8 cellular contexts compared by ENCODE assay signal in genomic region chr19:5891938-5892771, GRCh38. TPM values are rescaled to one million over a fixed set of nuclear protein-coding genes. Genes with fewer than 3 reads are reported as not detected.
DNase-seq lines count a peak whose midpoint lies in the region; ATAC-seq and TF ChIP-seq lines count a peak whose summit lies in the region.

No MANE protein-coding gene starts in this region.

- no peak overlapping the region for H3K27ac Mint-ChIP-seq in CD14-positive monocyte
- no peak overlapping the region for H3K27ac Mint-ChIP-seq in activated CD8-positive, alpha-beta memory T cell treated with anti-CD3 and anti-CD28 coated beads, Interleukin-2, amount 10 ng/mL, durations not matched to agents 7 days and 5 days
- H3K27ac Mint-ChIP-seq in stimulated activated effector memory CD8-positive, alpha-beta T cell treated with anti-CD3 and anti-CD28 coated beads, Interleukin-12 subunit alpha, Interleukin-12 subunit beta, amount 100 ng/mL, for 72 hours = no peak overlapping the region
- no peak overlapping the region for H3K27ac Mint-ChIP-seq in activated T-helper 1 cell treated with anti-CD3 and anti-CD28 coated beads, Interleukin-12 subunit alpha, Interleukin-12 subunit beta, Interleukin-2, Interleukin-4 antibody, amounts not matched to agents 30 ng/mL and 10 ng/mL and 1 ng/mL, durations not matched to agents 14 hours and 24 hours and 36 hours

- CTCF ChIA-PET in activated CD8-positive, alpha-beta memory T cell treated with anti-CD3 and anti-CD28 coated beads, Interleukin-2, amount 10 ng/mL, durations not matched to agents 7 days and 5 days (lab: Charles Lee) = interaction anchor here (0.9 to 3.1 kb wide), 4 partner anchors 24 to 130 kb away, joined by 3 to 19 read pairs (median 3); partner anchors contain the start of genes FUT6 and NRTN

- TF ChIP-seq CTCF in CD14-positive monocyte (IDR thresholded peaks at IDR 0.05) = peak; percentile 63

- DNase-seq in CD14-positive monocyte (ENCODE audit: low spot score) (no peak), H7 (peak; percentile 91), left ventricle myocardium superior (peak; percentile 72)
- no peak for DNase-seq in activated CD8-positive, alpha-beta memory T cell treated with anti-CD3 and anti-CD28 coated beads, Interleukin-2, amount 10 ng/mL, durations not matched to agents 7 days and 5 days
- no peak for DNase-seq in stimulated activated effector memory CD8-positive, alpha-beta T cell treated with anti-CD3 and anti-CD28 coated beads, Interleukin-12 subunit alpha, Interleukin-12 subunit beta, amount 100 ng/mL, for 72 hours (ENCODE audit: low spot score in 2 of 2)
- no peak for DNase-seq in activated T-helper 1 cell treated with anti-CD3 and anti-CD28 coated beads, Interleukin-12 subunit alpha, Interleukin-12 subunit beta, Interleukin-2, Interleukin-4 antibody, amounts not matched to agents 30 ng/mL and 10 ng/mL and 1 ng/mL, durations not matched to agents 14 hours and 24 hours and 36 hours (ENCODE audit: low spot score)

- H3K36me3 ChIP-seq in H7 (replicated peaks; ENCODE audit: control insufficient read depth, insufficient read depth, low read length) = peaks cover 2% of the 10 kb centered on the region

- H3K27me3 ChIP-seq in H7 (ENCODE audit: control insufficient read depth, insufficient read depth, low read length) = no peaks in the 10 kb centered on the region; the same call in 1 of the 2 replicates

- peaks cover 18 to 27% of the 10 kb centered on the region in 2 donors for H3K36me3 Mint-ChIP-seq in CD14-positive monocyte
- no peaks in the 10 kb centered on the region for H3K36me3 Mint-ChIP-seq in activated CD8-positive, alpha-beta memory T cell treated with anti-CD3 and anti-CD28 coated beads, Interleukin-2, amount 10 ng/mL, durations not matched to agents 7 days and 5 days
- H3K36me3 Mint-ChIP-seq in stimulated activated effector memory CD8-positive, alpha-beta T cell treated with anti-CD3 and anti-CD28 coated beads, Interleukin-12 subunit alpha, Interleukin-12 subunit beta, amount 100 ng/mL, for 72 hours = peaks cover 27% of the 10 kb centered on the region
- H3K36me3 Mint-ChIP-seq in activated T-helper 1 cell treated with anti-CD3 and anti-CD28 coated beads, Interleukin-12 subunit alpha, Interleukin-12 subunit beta, Interleukin-2, Interleukin-4 antibody, amounts not matched to agents 30 ng/mL and 10 ng/mL and 1 ng/mL, durations not matched to agents 14 hours and 24 hours and 36 hours (ENCODE audit: low read depth) = peaks cover 3% of the 10 kb centered on the region

- peaks cover 22 to 41% (median 24%) of the 10 kb centered on the region in 3 donors for H3K27me3 Mint-ChIP-seq in CD14-positive monocyte (ENCODE audit: low read depth in 3 of 3)
- peaks cover 3% of the 10 kb centered on the region for H3K27me3 Mint-ChIP-seq in activated CD8-positive, alpha-beta memory T cell treated with anti-CD3 and anti-CD28 coated beads, Interleukin-2, amount 10 ng/mL, durations not matched to agents 7 days and 5 days
- peaks cover 2% of the 10 kb centered on the region for H3K27me3 Mint-ChIP-seq in activated T-helper 1 cell treated with anti-CD3 and anti-CD28 coated beads, Interleukin-12 subunit alpha, Interleukin-12 subunit beta, Interleukin-2, Interleukin-4 antibody, amounts not matched to agents 30 ng/mL and 10 ng/mL and 1 ng/mL, durations not matched to agents 14 hours and 24 hours and 36 hours (ENCODE audit: insufficient read depth)

- ATAC-seq in activated CD8-positive, alpha-beta memory T cell treated with anti-CD3 and anti-CD28 coated beads, Interleukin-2, amount 10 ng/mL, durations not matched to agents 7 days and 5 days = peak; percentile 60
- ATAC-seq in left ventricle myocardium superior (peak; percentile 47), HG03442 (IDR thresholded peaks at IDR 0.05; ENCODE audit: unreplicated experiment) (no peak), HG02840 (IDR thresholded peaks at IDR 0.05; ENCODE audit: low FRiP score, unreplicated experiment) (no peak)
- ATAC-seq in stimulated activated effector memory CD8-positive, alpha-beta T cell treated with anti-CD3 and anti-CD28 coated beads, Interleukin-12 subunit alpha, Interleukin-12 subunit beta, amount 100 ng/mL, for 72 hours = peak; percentile 45

- intact Hi-C loops in CD14-positive monocyte (cut with micrococcal nuclease) (loop anchor here in 1 of 2 donors (5.0 kb wide), 1 partner anchor 85 kb away; the partner anchor contains the start of gene NRTN), left ventricle myocardium superior (cut with micrococcal nuclease) (no loop called here)
- intact Hi-C loops in activated T-helper 1 cell treated with anti-CD3 and anti-CD28 coated beads, Interleukin-12 subunit alpha, Interleukin-12 subunit beta, Interleukin-2, Interleukin-4 antibody, amounts not matched to agents 30 ng/mL and 10 ng/mL and 1 ng/mL, durations not matched to agents 14 hours and 24 hours and 36 hours (cut with micrococcal nuclease) = no loop called here

- peaks cover 0 to 2% (median 0%) of the 10 kb centered on the region in 7 donors for H3K9me3 Mint-ChIP-seq in CD14-positive monocyte
- no peaks in the 10 kb centered on the region for H3K9me3 Mint-ChIP-seq in activated CD8-positive, alpha-beta memory T cell treated with anti-CD3 and anti-CD28 coated beads, Interleukin-2, amount 10 ng/mL, durations not matched to agents 7 days and 5 days (ENCODE audit: low read depth)
- H3K9me3 Mint-ChIP-seq in stimulated activated effector memory CD8-positive, alpha-beta T cell treated with anti-CD3 and anti-CD28 coated beads, Interleukin-12 subunit alpha, Interleukin-12 subunit beta, amount 100 ng/mL, for 72 hours = no peaks in the 10 kb centered on the region
- H3K9me3 Mint-ChIP-seq in activated T-helper 1 cell treated with anti-CD3 and anti-CD28 coated beads, Interleukin-12 subunit alpha, Interleukin-12 subunit beta, Interleukin-2, Interleukin-4 antibody, amounts not matched to agents 30 ng/mL and 10 ng/mL and 1 ng/mL, durations not matched to agents 14 hours and 24 hours and 36 hours = no peaks in the 10 kb centered on the region

- no peak overlapping the region for H3K4me3 ChIP-seq in H7 (ENCODE audit: insufficient read depth, low read depth, low read length)

- H3K4me3 Mint-ChIP-seq in CD14-positive monocyte = peak overlapping the region in 1 of 2 donors; percentile 42
- no peak overlapping the region for H3K4me3 Mint-ChIP-seq in activated CD8-positive, alpha-beta memory T cell treated with anti-CD3 and anti-CD28 coated beads, Interleukin-2, amount 10 ng/mL, durations not matched to agents 7 days and 5 days
- H3K4me3 Mint-ChIP-seq in stimulated activated effector memory CD8-positive, alpha-beta T cell treated with anti-CD3 and anti-CD28 coated beads, Interleukin-12 subunit alpha, Interleukin-12 subunit beta, amount 100 ng/mL, for 72 hours = no peak overlapping the region
- no peak overlapping the region for H3K4me3 Mint-ChIP-seq in activated T-helper 1 cell treated with anti-CD3 and anti-CD28 coated beads, Interleukin-12 subunit alpha, Interleukin-12 subunit beta, Interleukin-2, Interleukin-4 antibody, amounts not matched to agents 30 ng/mL and 10 ng/mL and 1 ng/mL, durations not matched to agents 14 hours and 24 hours and 36 hours

- no peaks in the 10 kb centered on the region for H3K4me1 Mint-ChIP-seq in CD14-positive monocyte
- H3K4me1 Mint-ChIP-seq in activated CD8-positive, alpha-beta memory T cell treated with anti-CD3 and anti-CD28 coated beads, Interleukin-2, amount 10 ng/mL, durations not matched to agents 7 days and 5 days = no peaks in the 10 kb centered on the region
- peaks cover 12% of the 10 kb centered on the region for H3K4me1 Mint-ChIP-seq in stimulated activated effector memory CD8-positive, alpha-beta T cell treated with anti-CD3 and anti-CD28 coated beads, Interleukin-12 subunit alpha, Interleukin-12 subunit beta, amount 100 ng/mL, for 72 hours
- no peaks in the 10 kb centered on the region for H3K4me1 Mint-ChIP-seq in activated T-helper 1 cell treated with anti-CD3 and anti-CD28 coated beads, Interleukin-12 subunit alpha, Interleukin-12 subunit beta, Interleukin-2, Interleukin-4 antibody, amounts not matched to agents 30 ng/mL and 10 ng/mL and 1 ng/mL, durations not matched to agents 14 hours and 24 hours and 36 hours (ENCODE audit: low read depth)

RNA-seq across cellular contexts. Expression of gene NDUFA11, which starts 11.4 kb away (rescaled TPM):
- polyA plus RNA-seq in CD14-positive monocyte = 100 to 1,000 TPM; 396 to 552 TPM
- 181 and 244 TPM in 2 replicates for total RNA-seq in H7 (2014; rRNA removed; shearing (Covaris generic))
- 100 to 1,000 TPM; 214 to 217 TPM for total RNA-seq in activated CD8-positive, alpha-beta memory T cell treated with anti-CD3 and anti-CD28 coated beads, Interleukin-2, amount 10 ng/mL, durations not matched to agents 7 days and 5 days
- total RNA-seq in left ventricle myocardium superior = 558 TPM
- total RNA-seq in activated T-helper 1 cell treated with anti-CD3 and anti-CD28 coated beads, Interleukin-12 subunit alpha, Interleukin-12 subunit beta, Interleukin-2, Interleukin-4 antibody, amounts not matched to agents 30 ng/mL and 10 ng/mL and 1 ng/mL, durations not matched to agents 14 hours and 24 hours and 36 hours = 230 and 243 TPM in 2 replicates

RNA-seq across cellular contexts. Expression of gene VMAC, which starts 12.5 kb away (rescaled TPM):
- polyA plus RNA-seq in CD14-positive monocyte = 1 to 10 TPM; 3.1 to 4.3 TPM
- 2.1 and 3.5 TPM in 2 replicates for total RNA-seq in H7 (2014; rRNA removed; shearing (Covaris generic))
- total RNA-seq in activated CD8-positive, alpha-beta memory T cell treated with anti-CD3 and anti-CD28 coated beads, Interleukin-2, amount 10 ng/mL, durations not matched to agents 7 days and 5 days = 1 to 10 TPM; 5.1 to 7.0 TPM
- 2.2 TPM for total RNA-seq in left ventricle myocardium superior
- 3.5 and 4.2 TPM in 2 replicates for total RNA-seq in activated T-helper 1 cell treated with anti-CD3 and anti-CD28 coated beads, Interleukin-12 subunit alpha, Interleukin-12 subunit beta, Interleukin-2, Interleukin-4 antibody, amounts not matched to agents 30 ng/mL and 10 ng/mL and 1 ng/mL, durations not matched to agents 14 hours and 24 hours and 36 hours

RNA-seq across cellular contexts. Expression of gene FUT5, which starts 21.8 kb away (rescaled TPM):
- not detected for polyA plus RNA-seq in CD14-positive monocyte
- total RNA-seq in H7 (2014; rRNA removed; shearing (Covaris generic)) = 0.18 TPM in 1 of 2 replicates, not detected in the other
- not detected for total RNA-seq in activated CD8-positive, alpha-beta memory T cell treated with anti-CD3 and anti-CD28 coated beads, Interleukin-2, amount 10 ng/mL, durations not matched to agents 7 days and 5 days
- not detected for total RNA-seq in left ventricle myocardium superior
- total RNA-seq in activated T-helper 1 cell treated with anti-CD3 and anti-CD28 coated beads, Interleukin-12 subunit alpha, Interleukin-12 subunit beta, Interleukin-2, Interleukin-4 antibody, amounts not matched to agents 30 ng/mL and 10 ng/mL and 1 ng/mL, durations not matched to agents 14 hours and 24 hours and 36 hours = not detected in 2 replicates

RNA-seq across cellular contexts. Expression of gene CAPS, which starts 21.9 kb away (rescaled TPM):
- polyA plus RNA-seq in CD14-positive monocyte = under 1 TPM; 0.34 to 0.72 TPM
- 2.2 and 2.7 TPM in 2 replicates for total RNA-seq in H7 (2014; rRNA removed; shearing (Covaris generic))
- 10 to 100 TPM in 1 of 2 experiments, 1 to 10 TPM in 1; 7.3 to 11.7 TPM for total RNA-seq in activated CD8-positive, alpha-beta memory T cell treated with anti-CD3 and anti-CD28 coated beads, Interleukin-2, amount 10 ng/mL, durations not matched to agents 7 days and 5 days
- 4.1 TPM for total RNA-seq in left ventricle myocardium superior
- total RNA-seq in activated T-helper 1 cell treated with anti-CD3 and anti-CD28 coated beads, Interleukin-12 subunit alpha, Interleukin-12 subunit beta, Interleukin-2, Interleukin-4 antibody, amounts not matched to agents 30 ng/mL and 10 ng/mL and 1 ng/mL, durations not matched to agents 14 hours and 24 hours and 36 hours = 3.4 and 3.6 TPM in 2 replicates

RNA-seq across cellular contexts. Expression of gene FUT3, which starts 40.9 kb away (rescaled TPM):
- polyA plus RNA-seq in CD14-positive monocyte = not detected
- total RNA-seq in H7 (2014; rRNA removed; shearing (Covaris generic)) = not detected in 2 replicates
- total RNA-seq in activated CD8-positive, alpha-beta memory T cell treated with anti-CD3 and anti-CD28 coated beads, Interleukin-2, amount 10 ng/mL, durations not matched to agents 7 days and 5 days = not detected
- total RNA-seq in left ventricle myocardium superior = not detected
- total RNA-seq in activated T-helper 1 cell treated with anti-CD3 and anti-CD28 coated beads, Interleukin-12 subunit alpha, Interleukin-12 subunit beta, Interleukin-2, Interleukin-4 antibody, amounts not matched to agents 30 ng/mL and 10 ng/mL and 1 ng/mL, durations not matched to agents 14 hours and 24 hours and 36 hours = not detected in 2 replicates

Comparison
In these comparisons a context has a peak if more than half of its experiments do, and no peak if none do; other contexts are left out.
1. DNase-seq: peak in H7 (single experiment) and left ventricle myocardium superior (single experiment); none in CD14-positive monocyte (single experiment), activated CD8-positive, alpha-beta memory T cell treated with anti-CD3 and anti-CD28 coated beads, Interleukin-2, amount 10 ng/mL, durations not matched to agents 7 days and 5 days (single experiment), stimulated activated effector memory CD8-positive, alpha-beta T cell treated with anti-CD3 and anti-CD28 coated beads, Interleukin-12 subunit alpha, Interleukin-12 subunit beta, amount 100 ng/mL, for 72 hours (0 of 2) and activated T-helper 1 cell treated with anti-CD3 and anti-CD28 coated beads, Interleukin-12 subunit alpha, Interleukin-12 subunit beta, Interleukin-2, Interleukin-4 antibody, amounts not matched to agents 30 ng/mL and 10 ng/mL and 1 ng/mL, durations not matched to agents 14 hours and 24 hours and 36 hours (single experiment).
2. ATAC-seq: peak in activated CD8-positive, alpha-beta memory T cell treated with anti-CD3 and anti-CD28 coated beads, Interleukin-2, amount 10 ng/mL, durations not matched to agents 7 days and 5 days (single experiment), left ventricle myocardium superior (single experiment) and stimulated activated effector memory CD8-positive, alpha-beta T cell treated with anti-CD3 and anti-CD28 coated beads, Interleukin-12 subunit alpha, Interleukin-12 subunit beta, amount 100 ng/mL, for 72 hours (single experiment); none in HG03442 (single experiment) and HG02840 (single experiment).